20 cellular contexts compared by ENCODE assay signal in the genomic region with DNA sequence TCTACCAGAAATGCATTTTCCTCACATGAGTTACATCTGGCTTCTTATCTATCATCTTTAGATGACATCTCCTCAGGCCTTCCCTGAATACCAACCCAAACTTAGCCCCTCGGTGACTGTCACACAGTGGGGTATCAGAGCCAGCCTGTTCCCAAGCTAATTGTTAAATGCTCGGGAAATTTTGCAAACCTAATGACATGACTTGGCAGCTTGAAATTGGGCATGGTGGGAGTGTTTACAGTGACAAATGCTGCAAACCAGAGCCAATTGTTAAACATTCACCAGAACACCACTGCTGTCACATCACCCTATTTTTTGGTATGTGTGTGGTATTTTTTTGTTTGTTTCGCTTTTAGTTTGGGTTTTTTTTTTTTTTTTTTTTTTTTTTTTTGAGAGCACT.
DNase-seq lines count a peak whose midpoint lies in the region; FAIRE-seq and TF ChIP-seq lines count a peak whose summit lies in the region.
"Had no signal": no experiment of that assay in that cellular context is flagged by ENCODE, and none has a peak within 500 bp of the region (broad histone marks: within the 10 kb centered on the region; RNA-seq: fewer than 3 reads in every experiment).

No MANE protein-coding gene starts in this region.

- H3K23ac ChIP-seq in H1 (ENCODE audit: insufficient read length) (no peak overlapping the region), mesendoderm (ENCODE audit: low read length) (no peak overlapping the region)

- H4K5ac ChIP-seq in H1 (ENCODE audit: insufficient read length, low read depth, low read length) (no peak overlapping the region), mesendoderm (ENCODE audit: low read length) (no peak overlapping the region)

- no peak overlapping the region for H3K56ac ChIP-seq in H1 (replicated peaks; ENCODE audit: insufficient read length, low read depth, low read length)
- H3K56ac ChIP-seq in mesendoderm (ENCODE audit: low read length): no peak overlapping the region

- H2AFZ ChIP-seq in H1 (ENCODE audit: low read length): no peak overlapping the region
- H2AFZ ChIP-seq: PC-9 had no signal

- no peaks in the 10 kb centered on the region for H3K79me2 ChIP-seq in H1 (ENCODE audit: control insufficient read depth in 1 of 2, insufficient read depth in 2 of 2, low read length in 2 of 2)
- no peaks in the 10 kb centered on the region for H3K79me2 ChIP-seq in mesendoderm (ENCODE audit: control insufficient read depth, insufficient read depth, low read length)

- intact Hi-C loops in vagina (cut with DNase I): no loop called here

- H3K9me3 ChIP-seq in H1 (ENCODE audit: insufficient read depth in 2 of 2, low read depth in 1 of 2, low read length in 1 of 2): no peaks in the 10 kb centered on the region
- H3K9me3 ChIP-seq in vagina: no peaks in the 10 kb centered on the region
- H3K9me3 ChIP-seq: Caco-2 had no signal

- H3K9ac ChIP-seq in H1 (replicated peaks in 1 of 4; ENCODE audit: extremely low read depth in 1 of 4, low read depth in 3 of 4, low read length in 3 of 4) (no peak overlapping the region), mesendoderm (ENCODE audit: low read length) (no peak overlapping the region)

- H3K18ac ChIP-seq in H1 (ENCODE audit: extremely low read depth, low read length) (no peak overlapping the region), mesendoderm (ENCODE audit: low read length) (no peak overlapping the region)

- H2BK20ac ChIP-seq in H1 (ENCODE audit: low read length): no peak overlapping the region

- H2BK5ac ChIP-seq in H1 (ENCODE audit: low read depth, low read length) (no peak overlapping the region), mesendoderm (ENCODE audit: low read length) (no peak overlapping the region)

- WGBS in H1 (ENCODE audit: extremely low coverage in 1 of 2, insufficient coverage in 1 of 2, insufficient read length in 1 of 2, insufficient replicate concordance in 2 of 2, low coverage in 1 of 2, low lambda C conversion rate in 2 of 2, missing lambda C conversion rate in 1 of 2), 2 experiments: 74% methylated on average over 3 of the region's 3 CpGs; no CpG with 5 or more reads in 1 of the 2 experiments
- WGBS in mesendoderm (ENCODE audit: extremely low coverage, insufficient coverage, low lambda C conversion rate): no CpG with 5 or more reads among the region's 3 CpGs

- no peak for TF ChIP-seq RAD21 in H1 (IDR thresholded peaks at IDR 0.05 in 1 of 2, conservative IDR thresholded peaks at IDR 0.05 in 1 of 2; ENCODE audit: low read depth in 2 of 2, low read length in 2 of 2)

- no peak overlapping the region for H3K4ac ChIP-seq in H1 (replicated peaks; ENCODE audit: insufficient read length, low read depth, low read length)
- H3K4ac ChIP-seq in mesendoderm (ENCODE audit: low read depth, low read length): no peak overlapping the region

- TF ChIP-seq POLR2A in H1 (IDR thresholded peaks at IDR 0.05; ENCODE audit: control extremely low read depth in 1 of 2, low read depth in 2 of 2, low read length in 2 of 2): no peak
- no peak for TF ChIP-seq POLR2A in vagina (IDR thresholded peaks at IDR 0.05)

- H2BK120ac ChIP-seq in H1 (replicated peaks; ENCODE audit: low read depth, low read length) (no peak overlapping the region), mesendoderm (ENCODE audit: low read depth, low read length) (no peak overlapping the region)

- POLR2A ChIA-PET in H1 (lab: Charles Lee; ENCODE audit: partially characterized antibody): interaction anchor here (0.6 to 0.7 kb wide), 2 partner anchors 11 to 444 kb away, joined by 3 read pairs; no protein-coding TSS in a partner anchor

- no peaks in the 10 kb centered on the region for H3K79me1 ChIP-seq in H1 (ENCODE audit: low read depth, low read length)
- H3K79me1 ChIP-seq in mesendoderm (ENCODE audit: low read length): no peaks in the 10 kb centered on the region

- H2BK15ac ChIP-seq in H1 (ENCODE audit: low read length) (no peak overlapping the region), mesendoderm (replicated peaks; ENCODE audit: low read depth) (no peak overlapping the region)

- H3K23me2 ChIP-seq in H1 (ENCODE audit: low read depth, low read length): no peaks in the 10 kb centered on the region

- H4K20me1 ChIP-seq in H1 (replicated peaks in 1 of 2; ENCODE audit: control insufficient read depth in 1 of 2, insufficient read depth in 2 of 2, low read length in 2 of 2): peaks cover 3% of the 10 kb centered on the region in 2 experiments

- H3K14ac ChIP-seq in H1 (ENCODE audit: insufficient read length): no peak overlapping the region

- no peak for TF ChIP-seq CTCF in H1 (IDR thresholded peaks at IDR 0.05; ENCODE audit: control extremely low read depth in 1 of 3, insufficient read depth in 1 of 3, low read depth in 1 of 3, low read length in 3 of 3)
- no peak for TF ChIP-seq CTCF in vagina (IDR thresholded peaks at IDR 0.05)

- no peaks in the 10 kb centered on the region for H3K27me3 ChIP-seq in H1 (replicated peaks in 1 of 4; ENCODE audit: control insufficient read depth in 3 of 4, extremely low read depth in 1 of 4, insufficient read depth in 3 of 4, low read length in 3 of 4)
- no peaks in the 10 kb centered on the region for H3K27me3 ChIP-seq in mesendoderm (ENCODE audit: insufficient read depth, low read length, poor library complexity)
- H3K27me3 ChIP-seq in vagina: no peaks in the 10 kb centered on the region

- in situ Hi-C loops in ACHN (cut with HindIII; ENCODE audit: low pct_ligation_motif_present, low pct_unique_long_range_greater_than_20kb, low sequenced_read_pairs): no loop called here

- H2BK12ac ChIP-seq in H1 (ENCODE audit: low read depth, low read length): no peak overlapping the region

- peak; percentile 48 for FAIRE-seq in H1 (lab: Jason Lieb, UNC)

- H3K27ac ChIP-seq in H1 (ENCODE audit: low read depth, low read length) (no peak overlapping the region), mesendoderm (ENCODE audit: low read depth, low read length) (no peak overlapping the region), vagina (no peak overlapping the region)
- H3K27ac ChIP-seq: 22Rv1, HL-60, PC-9 had no signal

- DNase-seq in NCI-H2171 treated with DMSO at 0.1 percent for 48 hours (lab: John Stamatoyannopoulos, UW) (peak; percentile 37), NCI-H2171 (lab: John Stamatoyannopoulos, UW) (no peak), SK-N-DZ (ENCODE audit: low spot score) (peak; percentile 42), H1 (ENCODE audit: low read depth in 1 of 2, low spot score in 2 of 2) (no peak), mesendoderm (peak; percentile 69), cortex of kidney (lab: John Stamatoyannopoulos, UW) (no peak), vagina (ENCODE audit: extremely low spot score in 2 of 2) (no peak), ACHN (no peak)
- DNase-seq: Caco-2; CD4-positive, alpha-beta T cell; H9; Karpas-422; NCI-H1048; NCI-H1436; NCI-H2029 treated with DMSO at 0.1 percent for 48 hours; NCI-H446 treated with DMSO at 0.1 percent for 48 hours; NCI-H748 treated with DMSO at 0.1 percent for 48 hours; PC-9 had no signal

- no peak overlapping the region for H2AK5ac ChIP-seq in H1 (ENCODE audit: low read depth, low read length)
- H2AK5ac ChIP-seq in mesendoderm (ENCODE audit: low read length): no peak overlapping the region

- no peak overlapping the region for H4K8ac ChIP-seq in H1 (ENCODE audit: extremely low read depth, insufficient read depth, low read length)
- H4K8ac ChIP-seq in mesendoderm (ENCODE audit: low read depth, low read length): no peak overlapping the region

- H3K4me1 ChIP-seq in H1 (replicated peaks in 1 of 4; ENCODE audit: control insufficient read depth in 3 of 4, insufficient read depth in 4 of 4, low read length in 3 of 4) (no peaks in the 10 kb centered on the region), mesendoderm (ENCODE audit: control insufficient read depth, low read depth, low read length) (peaks cover 1% of the 10 kb centered on the region), vagina (peaks cover 4% of the 10 kb centered on the region)
- H3K4me1 ChIP-seq: Caco-2 had no signal

- H3K4me3 ChIP-seq in H1 (ENCODE audit: extremely low read depth in 1 of 4, insufficient read depth in 2 of 4, low read depth in 3 of 4, low read length in 4 of 4) (no peak overlapping the region), mesendoderm (ENCODE audit: low read length) (no peak overlapping the region), vagina (no peak overlapping the region)
- H3K4me3 ChIP-seq: PC-9 had no signal

- no peak for TF ChIP-seq EP300 in H1 (IDR thresholded peaks at IDR 0.05; ENCODE audit: borderline replicate concordance in 1 of 2, low read depth in 2 of 2, low read length in 2 of 2)

- no peak overlapping the region for H4K91ac ChIP-seq in H1 (replicated peaks; ENCODE audit: insufficient read length, low read length)

- H3K4me2 ChIP-seq in H1 (ENCODE audit: insufficient read depth in 1 of 2, low read depth in 2 of 2, low read length in 2 of 2) (no peak overlapping the region), mesendoderm (ENCODE audit: low read length) (no peak overlapping the region)
- H3K4me2 ChIP-seq: PC-9 had no signal

- CTCF ChIA-PET in H1 (lab: Charles Lee; ENCODE audit: partially characterized antibody): interaction anchor here (0.6 to 2.2 kb wide), 8 partner anchors 9 to 648 kb away, joined by 3 to 8 read pairs (median 4); no protein-coding TSS in a partner anchor

- H3K36me3 ChIP-seq in H1 (ENCODE audit: control insufficient read depth in 2 of 4, insufficient read depth in 4 of 4, low read length in 3 of 4): no peaks in the 10 kb centered on the region
- H3K36me3 ChIP-seq in mesendoderm (ENCODE audit: control insufficient read depth, insufficient read depth, low read length): no peaks in the 10 kb centered on the region
- H3K36me3 ChIP-seq in vagina: no peaks in the 10 kb centered on the region

TF ChIP-seq in H1, 55 proteins besides CTCF, POLR2A, EP300 and RAD21:
- TF ChIP-seq ZNF274 (IDR thresholded peaks at IDR 0.05; ENCODE audit: borderline replicate concordance, extremely low read depth, low read length): no peak
- no peak for TF ChIP-seq CHD1 (IDR thresholded peaks at IDR 0.05; ENCODE audit: low read depth, low read length)
- TF ChIP-seq EGR1 (IDR thresholded peaks at IDR 0.05; ENCODE audit: borderline replicate concordance, low read depth, low read length): no peak
- TF ChIP-seq BACH1 (IDR thresholded peaks at IDR 0.05; ENCODE audit: low read length): 0 out of 2 replicates have a peak, but pooled peaks have one; percentile 30
- TF ChIP-seq NRF1 (IDR thresholded peaks at IDR 0.05; ENCODE audit: low read depth, low read length): no peak
- TF ChIP-seq CBX5 (IDR thresholded peaks at IDR 0.05; ENCODE audit: low read depth, low read length): no peak

Comparison
In these comparisons a context has a peak if more than half of its experiments do, and no peak if none do; other contexts are left out.
1. DNase-seq: peak in NCI-H2171 treated with DMSO at 0.1 percent for 48 hours (single experiment), SK-N-DZ (single experiment) and mesendoderm (single experiment); none in NCI-H2171 (single experiment), H1 (0 of 2), cortex of kidney (single experiment), vagina (0 of 2) and ACHN (single experiment).